1 cellular context compared by ENCODE assay signal in the genomic region with DNA sequence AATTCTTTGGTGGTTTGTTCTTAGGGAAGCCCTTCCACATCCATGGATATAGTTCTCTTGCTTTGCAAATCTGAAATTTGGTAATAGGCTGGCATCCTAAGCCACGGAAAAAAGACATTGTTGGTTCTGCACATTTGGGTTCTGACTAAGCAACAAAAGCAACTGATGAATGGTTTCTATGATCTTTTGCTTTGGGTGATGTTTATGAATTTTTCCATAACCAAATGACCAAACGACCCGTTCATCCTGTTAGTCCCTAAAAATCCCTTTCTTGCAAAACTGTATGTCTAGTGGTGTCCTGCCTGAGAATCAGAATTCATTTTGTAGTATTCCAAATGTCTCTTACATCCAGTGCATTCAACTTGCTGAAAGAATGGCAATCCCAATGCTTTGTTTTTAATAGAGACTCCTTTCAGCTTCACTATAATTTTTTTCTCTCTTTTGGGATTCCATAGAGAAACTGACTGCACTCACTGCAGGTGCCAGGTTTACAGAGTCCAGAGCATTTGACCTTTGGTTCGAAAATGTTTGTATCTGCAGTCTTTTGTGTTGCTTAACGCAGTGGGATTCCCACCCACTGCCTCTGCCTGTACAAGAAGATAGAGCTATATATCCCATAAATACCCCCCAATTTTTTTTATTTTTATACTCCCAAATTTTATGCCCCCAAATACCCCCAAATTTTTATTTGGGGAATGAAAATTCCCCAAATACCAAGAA.
TF ChIP-seq lines count a peak whose summit lies in the region.

No MANE protein-coding gene starts in this region.

TF ChIP-seq in SK-N-SH, 30 proteins besides CTCF, POLR2A, EP300 and RAD21 (continued from another document):
- TF ChIP-seq RCOR1 (IDR thresholded peaks at IDR 0.05; ENCODE audit: low read length) (no peak), SIN3A (IDR thresholded peaks at IDR 0.05; ENCODE audit: borderline replicate concordance, low read depth, low read length) (no peak), GATA2 (CRISPR knock-in tag; IDR thresholded peaks at IDR 0.05) (no peak)
